7 cellular contexts compared by ENCODE assay signal in genomic region chrX:153967536-153968214, GRCh38. TPM values are rescaled to one million over a fixed set of nuclear protein-coding genes. Genes with fewer than 3 reads are reported as not detected.
DNase-seq lines count a peak whose midpoint lies in the region; ATAC-seq, FAIRE-seq and TF ChIP-seq lines count a peak whose summit lies in the region.

No MANE protein-coding gene starts in this region.

- dilution Hi-C loops in endothelial cell of umbilical vein (cut with MboI; ENCODE audit: extremely low pct_ligation_motif_present, low sequenced_read_pairs) = no loop called here

- H3K36me3 ChIP-seq in SK-N-MC (ENCODE audit: insufficient read depth, low read length) (peaks cover 24% of the 10 kb centered on the region; the same call in 1 of the 2 replicates), endothelial cell of umbilical vein (ENCODE audit: control insufficient read depth in 2 of 2, extremely low read depth in 1 of 2, insufficient read depth in 2 of 2, low read length in 2 of 2) (peaks cover 0 to 5% of the 10 kb centered on the region in 2 experiments)

- no peaks in the 10 kb centered on the region for H3K9me3 Mint-ChIP-seq in HFFc6
- H3K9me3 Mint-ChIP-seq in stimulated activated naive B cell treated with anti-CD40 and anti-IgM and Interleukin-4, amounts not matched to agents 10 μg/mL and 1 μg/mL and 100 μg/mL, for 72 hours = no peaks in the 10 kb centered on the region

- H3K9me3 ChIP-seq in SK-N-MC (ENCODE audit: low read depth, low read length) (no peaks in the 10 kb centered on the region), endothelial cell of umbilical vein (replicated peaks; ENCODE audit: control insufficient read depth, insufficient read depth, low read length) (no peaks in the 10 kb centered on the region)

- peak overlapping the region; percentile 66 for H3K27ac Mint-ChIP-seq in HFFc6
- peak overlapping the region; percentile 89 for H3K27ac Mint-ChIP-seq in stimulated activated naive B cell treated with anti-CD40 and anti-IgM and Interleukin-4, amounts not matched to agents 10 μg/mL and 1 μg/mL and 100 μg/mL, for 72 hours

- FAIRE-seq in endothelial cell of umbilical vein (lab: Jason Lieb, UNC) = peak; percentile 92

- peaks cover 76% of the 10 kb centered on the region for H3K79me2 ChIP-seq in endothelial cell of umbilical vein (ENCODE audit: control insufficient read depth, insufficient read depth, low read length)

- H3K4me2 ChIP-seq in endothelial cell of umbilical vein (ENCODE audit: insufficient read depth, low read length) = peak overlapping the region; percentile 70

- H3K36me3 Mint-ChIP-seq in HFFc6 (ENCODE audit: low read depth) = peaks cover 13% of the 10 kb centered on the region
- peaks cover 27 to 42% of the 10 kb centered on the region in 2 donors for H3K36me3 Mint-ChIP-seq in stimulated activated naive B cell treated with anti-CD40 and anti-IgM and Interleukin-4, amounts not matched to agents 10 μg/mL and 1 μg/mL and 100 μg/mL, for 72 hours

- H3K9ac ChIP-seq in SK-N-MC (ENCODE audit: insufficient read length) (peak overlapping the region; percentile 29), endothelial cell of umbilical vein (replicated peaks; ENCODE audit: extremely low read depth, insufficient read depth, low read length) (no peak overlapping the region)

- peak overlapping the region; percentile 99 for H3K4me3 Mint-ChIP-seq in HFFc6
- H3K4me3 Mint-ChIP-seq in stimulated activated naive B cell treated with anti-CD40 and anti-IgM and Interleukin-4, amounts not matched to agents 10 μg/mL and 1 μg/mL and 100 μg/mL, for 72 hours = peak overlapping the region; percentile 86 to 98

- H3K4me3 ChIP-seq in SK-N-MC = peak overlapping the region; percentile 93
- H3K4me3 ChIP-seq in endothelial cell of umbilical vein (replicated peaks in 1 of 3; ENCODE audit: insufficient read depth in 1 of 3, low read depth in 1 of 3, low read length in 3 of 3) = no peak overlapping the region

- no peaks in the 10 kb centered on the region for H3K9me1 ChIP-seq in endothelial cell of umbilical vein (replicated peaks; ENCODE audit: control insufficient read depth, extremely low read depth, insufficient read depth, low read length)

- peaks cover 26% of the 10 kb centered on the region for H3K4me1 Mint-ChIP-seq in HFFc6 (ENCODE audit: low read depth)
- peaks cover 29 to 36% of the 10 kb centered on the region in 2 donors for H3K4me1 Mint-ChIP-seq in stimulated activated naive B cell treated with anti-CD40 and anti-IgM and Interleukin-4, amounts not matched to agents 10 μg/mL and 1 μg/mL and 100 μg/mL, for 72 hours

- ATAC-seq in stimulated activated naive B cell treated with anti-CD40 and anti-IgM and Interleukin-4, amounts not matched to agents 10 μg/mL and 1 μg/mL and 100 μg/mL, for 72 hours (replicated peaks) = no peak
- no peak for ATAC-seq in GM21423 (IDR thresholded peaks at IDR 0.05; ENCODE audit: unreplicated experiment)

- no peak for TF ChIP-seq CTCF in HFFc6 (IDR thresholded peaks at IDR 0.05)
- TF ChIP-seq CTCF in endothelial cell of umbilical vein (IDR thresholded peaks at IDR 0.05; ENCODE audit: extremely low read depth in 1 of 2, insufficient read depth in 1 of 2, low read depth in 1 of 2, low read length in 2 of 2) = no peak

- no TSS peak for BruUV-seq in endothelial cell of umbilical vein (replicated peaks; lab: Mats Ljungman, UMichigan)

- DNase-seq in HFFc6 (no peak), SK-N-MC (ENCODE audit: low read depth, low spot score) (no peak), endothelial cell of umbilical vein (ENCODE audit: low read depth, low spot score) (peak; percentile 24), cerebellum (ENCODE audit: low spot score) (no peak), AG20443 (ENCODE audit: low spot score) (no peak)
- DNase-seq in stimulated activated naive B cell treated with anti-CD40 and anti-IgM and Interleukin-4, amounts not matched to agents 10 μg/mL and 1 μg/mL and 100 μg/mL, for 72 hours = no peak

- CTCF ChIA-PET in endothelial cell of umbilical vein (lab: Charles Lee) = interaction anchor here (1.3 to 1.9 kb wide), 3 partner anchors 20 to 46 kb away, joined by 4 to 6 read pairs (median 6); no protein-coding TSS in a partner anchor

- POLR2A ChIA-PET in endothelial cell of umbilical vein (lab: Charles Lee) = no interaction called here

- H3K27ac ChIP-seq in SK-N-MC (no peak overlapping the region), endothelial cell of umbilical vein (ENCODE audit: insufficient read depth, low read depth, low read length) (no peak overlapping the region)

- intact Hi-C loops in endothelial cell of umbilical vein (cut with micrococcal nuclease) = loop anchor here (1.0 to 2.0 kb wide), 2 partner anchors 15 to 43 kb away; no protein-coding TSS in a partner anchor

- no peak for TF ChIP-seq POLR2A in endothelial cell of umbilical vein (IDR thresholded peaks at IDR 0.05; ENCODE audit: low read depth, low read length)

- H3K4me1 ChIP-seq in endothelial cell of umbilical vein (ENCODE audit: control insufficient read depth, extremely low read depth, insufficient read depth, low read length) = peaks cover 28% of the 10 kb centered on the region

- no peaks in the 10 kb centered on the region; the same call in 1 of the 2 replicates for H3K27me3 Mint-ChIP-seq in HFFc6 (ENCODE audit: insufficient read depth)
- no peaks in the 10 kb centered on the region for H3K27me3 Mint-ChIP-seq in stimulated activated naive B cell treated with anti-CD40 and anti-IgM and Interleukin-4, amounts not matched to agents 10 μg/mL and 1 μg/mL and 100 μg/mL, for 72 hours

- no peaks in the 10 kb centered on the region for H3K27me3 ChIP-seq in endothelial cell of umbilical vein (ENCODE audit: control insufficient read depth in 2 of 2, insufficient read depth in 2 of 2, low read length in 2 of 2)

- no peaks in the 10 kb centered on the region for H4K20me1 ChIP-seq in endothelial cell of umbilical vein (replicated peaks; ENCODE audit: control insufficient read depth, extremely low read depth, insufficient read depth, low read length)

- H2AFZ ChIP-seq in endothelial cell of umbilical vein (ENCODE audit: low read depth, low read length) = no peak overlapping the region

RNA-seq across cellular contexts. Expression of gene HCFC1, which starts 3.9 kb away (rescaled TPM):
- 10 to 100 TPM; 52.1 to 62.1 (median 59.0) TPM for total RNA-seq in HFFc6 (2021; fragmentation: NEBNext Ultra II Directional; extraction: Animal tissue kit (Norgen Biotek cat#: 25700))
- total RNA-seq in endothelial cell of umbilical vein (80.9 and 85.9 TPM in 2 replicates), cerebellum (20.0 TPM)
- 14.6 and 15.9 TPM in 2 replicates for polyA plus RNA-seq in endothelial cell of umbilical vein
- polyA plus RNA-seq in endothelial cell of umbilical vein (2011; cell fraction: cytosol; rRNA removed) = 18.6 and 20.1 TPM in 2 replicates
- 41.9 and 48.6 TPM in 2 replicates for polyA plus RNA-seq in endothelial cell of umbilical vein (2011; cell fraction: nucleus; rRNA removed)
- polyA plus RNA-seq in endothelial cell of umbilical vein (2012) = 29.3 and 31.0 TPM in 2 replicates
- 19.1 and 19.8 TPM in 2 replicates for polyA minus RNA-seq in endothelial cell of umbilical vein
- 33.4 TPM for polyA minus RNA-seq in endothelial cell of umbilical vein (2011; cell fraction: cytosol; rRNA and poly(A)+ RNA removed)
- 23.1 and 34.0 TPM in 2 replicates for polyA minus RNA-seq in endothelial cell of umbilical vein (2011; cell fraction: nucleus; rRNA and poly(A)+ RNA removed)

RNA-seq across cellular contexts. Expression of gene TMEM187, which starts 4.9 kb away (rescaled TPM):
- 1 to 10 TPM; 3.1 to 8.0 (median 5.7) TPM for total RNA-seq in HFFc6 (2021; fragmentation: NEBNext Ultra II Directional; extraction: Animal tissue kit (Norgen Biotek cat#: 25700))
- total RNA-seq in endothelial cell of umbilical vein (2.6 and 4.1 TPM in 2 replicates), cerebellum (1.3 TPM)
- 15.7 and 19.0 TPM in 2 replicates for polyA plus RNA-seq in endothelial cell of umbilical vein
- 7.7 and 9.0 TPM in 2 replicates for polyA plus RNA-seq in endothelial cell of umbilical vein (2011; cell fraction: cytosol; rRNA removed)
- 3.2 and 3.8 TPM in 2 replicates for polyA plus RNA-seq in endothelial cell of umbilical vein (2011; cell fraction: nucleus; rRNA removed)
- 4.6 and 7.7 TPM in 2 replicates for polyA plus RNA-seq in endothelial cell of umbilical vein (2012)
- 6.6 and 8.6 TPM in 2 replicates for polyA minus RNA-seq in endothelial cell of umbilical vein
- polyA minus RNA-seq in endothelial cell of umbilical vein (2011; cell fraction: cytosol; rRNA and poly(A)+ RNA removed) = 7.8 TPM
- polyA minus RNA-seq in endothelial cell of umbilical vein (2011; cell fraction: nucleus; rRNA and poly(A)+ RNA removed) = 1.5 and 2.1 TPM in 2 replicates

RNA-seq across cellular contexts. Expression of gene RENBP, which starts 23.2 kb away (rescaled TPM):
- total RNA-seq in HFFc6 (2021; fragmentation: NEBNext Ultra II Directional; extraction: Animal tissue kit (Norgen Biotek cat#: 25700)) = under 1 TPM in 4 of 6 experiments, not detected in 2; 0.23 to 0.75 (median 0.40) TPM
- total RNA-seq in endothelial cell of umbilical vein (6.2 and 8.0 TPM in 2 replicates), cerebellum (2.6 TPM)
- polyA plus RNA-seq in endothelial cell of umbilical vein = 16.0 and 16.2 TPM in 2 replicates
- 5.4 and 7.2 TPM in 2 replicates for polyA plus RNA-seq in endothelial cell of umbilical vein (2011; cell fraction: cytosol; rRNA removed)
- polyA plus RNA-seq in endothelial cell of umbilical vein (2011; cell fraction: nucleus; rRNA removed) = 18.0 and 23.3 TPM in 2 replicates
- polyA plus RNA-seq in endothelial cell of umbilical vein (2012) = 5.5 and 12.4 TPM in 2 replicates
- 5.5 and 13.2 TPM in 2 replicates for polyA minus RNA-seq in endothelial cell of umbilical vein
- polyA minus RNA-seq in endothelial cell of umbilical vein (2011; cell fraction: cytosol; rRNA and poly(A)+ RNA removed) = not detected
- polyA minus RNA-seq in endothelial cell of umbilical vein (2011; cell fraction: nucleus; rRNA and poly(A)+ RNA removed) = 5.1 and 5.9 TPM in 2 replicates

RNA-seq across cellular contexts. Expression of gene NAA10, which starts 32.8 kb away (rescaled TPM):
- 100 to 1,000 TPM; 130 to 160 (median 146) TPM for total RNA-seq in HFFc6 (2021; fragmentation: NEBNext Ultra II Directional; extraction: Animal tissue kit (Norgen Biotek cat#: 25700))
- total RNA-seq in endothelial cell of umbilical vein = 143 and 144 TPM in 2 replicates
- polyA plus RNA-seq in endothelial cell of umbilical vein = 141 and 169 TPM in 2 replicates
- 183 and 186 TPM in 2 replicates for polyA plus RNA-seq in endothelial cell of umbilical vein (2011; cell fraction: cytosol; rRNA removed)
- 181 and 188 TPM in 2 replicates for polyA plus RNA-seq in endothelial cell of umbilical vein (2011; cell fraction: nucleus; rRNA removed)
- 142 and 148 TPM in 2 replicates for polyA plus RNA-seq in endothelial cell of umbilical vein (2012)
- 53.2 and 57.4 TPM in 2 replicates for polyA minus RNA-seq in endothelial cell of umbilical vein
- 62.0 TPM for polyA minus RNA-seq in endothelial cell of umbilical vein (2011; cell fraction: cytosol; rRNA and poly(A)+ RNA removed)
- polyA minus RNA-seq in endothelial cell of umbilical vein (2011; cell fraction: nucleus; rRNA and poly(A)+ RNA removed) = 30.4 and 32.5 TPM in 2 replicates
- total RNA-seq in cerebellum = 21.6 TPM

RNA-seq across cellular contexts. Expression of gene ARHGAP4, which starts 41.6 kb away (rescaled TPM):
- under 1 TPM; 0.18 to 0.63 (median 0.48) TPM for total RNA-seq in HFFc6 (2021; fragmentation: NEBNext Ultra II Directional; extraction: Animal tissue kit (Norgen Biotek cat#: 25700))
- total RNA-seq in endothelial cell of umbilical vein (31.9 and 33.3 TPM in 2 replicates), cerebellum (9.3 TPM)
- polyA plus RNA-seq in endothelial cell of umbilical vein = 20.9 and 24.5 TPM in 2 replicates
- polyA plus RNA-seq in endothelial cell of umbilical vein (2011; cell fraction: cytosol; rRNA removed) = 8.0 and 11.2 TPM in 2 replicates
- 100 and 121 TPM in 2 replicates for polyA plus RNA-seq in endothelial cell of umbilical vein (2011; cell fraction: nucleus; rRNA removed)
- 8.5 and 13.1 TPM in 2 replicates for polyA plus RNA-seq in endothelial cell of umbilical vein (2012)
- polyA minus RNA-seq in endothelial cell of umbilical vein = 9.0 and 20.8 TPM in 2 replicates
- polyA minus RNA-seq in endothelial cell of umbilical vein (2011; cell fraction: cytosol; rRNA and poly(A)+ RNA removed) = not detected
- 24.9 and 33.5 TPM in 2 replicates for polyA minus RNA-seq in endothelial cell of umbilical vein (2011; cell fraction: nucleus; rRNA and poly(A)+ RNA removed)
